In genomic region chr20:380763-381580, GRCh38 we compare ENCODE assay signal across 2 cellular contexts.
TF ChIP-seq lines count a peak whose summit lies in the region.

No MANE protein-coding gene starts in this region.

TF ChIP-seq in HEK293T, 16 proteins besides CTCF, POLR2A, EP300 and RAD21:
- TF ChIP-seq NFRKB (IDR thresholded peaks at IDR 0.05), result no peak
- peak; percentile 89 for TF ChIP-seq ZNF384 (IDR thresholded peaks at IDR 0.05)
- TF ChIP-seq FOXK2 (IDR thresholded peaks at IDR 0.05), result no peak
- TF ChIP-seq PKNOX1 (IDR thresholded peaks at IDR 0.05), result no peak
- TF ChIP-seq ARNT (IDR thresholded peaks at IDR 0.05), result no peak
- TF ChIP-seq L3MBTL2 (conservative IDR thresholded peaks at IDR 0.05), result no peak
- TF ChIP-seq ELF4 (IDR thresholded peaks at IDR 0.05), result peak; percentile 15; the same call in 1 of the 2 replicates
- TF ChIP-seq CTBP1 (IDR thresholded peaks at IDR 0.05; ENCODE audit: borderline replicate concordance), result peak; percentile 51
- TF ChIP-seq HDGF (IDR thresholded peaks at IDR 0.05; ENCODE audit: borderline replicate concordance), result no peak
- TF ChIP-seq SP1 (IDR thresholded peaks at IDR 0.05), result no peak

TF ChIP-seq in HepG2, 621 proteins besides CTCF, POLR2A, EP300 and RAD21 (continues in another document):
- TF ChIP-seq FOXP4 (CRISPR knock-in tag; IDR thresholded peaks at IDR 0.05) (peak; percentile 63; the same call in 1 of the 2 replicates), ZNF761 (CRISPR knock-in tag; conservative IDR thresholded peaks at IDR 0.05) (peak; percentile 82; the same call in 1 of the 2 replicates), ZFP91 (CRISPR knock-in tag; IDR thresholded peaks at IDR 0.05; ENCODE audit: borderline replicate concordance) (no peak), BRF2 (CRISPR knock-in tag; IDR thresholded peaks at IDR 0.05) (no peak), TEAD2 (CRISPR knock-in tag; IDR thresholded peaks at IDR 0.05) (peak; percentile 26; the same call in 1 of the 2 replicates), ZNF607 (CRISPR knock-in tag; IDR thresholded peaks at IDR 0.05; ENCODE audit: borderline replicate concordance) (peak; percentile 61; the same call in 1 of the 2 replicates), PLSCR1 (CRISPR knock-in tag; IDR thresholded peaks at IDR 0.05; ENCODE audit: borderline replicate concordance) (no peak), PTBP1 (IDR thresholded peaks at IDR 0.05; ENCODE audit: low read depth, low read length, poor library complexity, severe bottlenecking) (peak; percentile 90), JARID2 (CRISPR knock-in tag; IDR thresholded peaks at IDR 0.05; ENCODE audit: insufficient replicate concordance) (peak; percentile 55), ZNF780A (CRISPR knock-in tag; IDR thresholded peaks at IDR 0.05) (0 out of 2 replicates have a peak, but pooled peaks have one; percentile 67), ZNF552 (CRISPR knock-in tag; IDR thresholded peaks at IDR 0.05; ENCODE audit: borderline replicate concordance) (peak; percentile 83), PHF21A (CRISPR knock-in tag; IDR thresholded peaks at IDR 0.05) (peak; percentile 89), ZNF235 (CRISPR knock-in tag; IDR thresholded peaks at IDR 0.05; ENCODE audit: borderline replicate concordance) (0 out of 2 replicates have a peak, but pooled peaks have one; percentile 22), PCBP1 (IDR thresholded peaks at IDR 0.05; ENCODE audit: borderline replicate concordance, low read depth, low read length) (no peak), ZNF160 (CRISPR knock-in tag; IDR thresholded peaks at IDR 0.05) (no peak; the same call in 1 of the 2 replicates), FOXC1 (CRISPR knock-in tag; IDR thresholded peaks at IDR 0.05; ENCODE audit: borderline replicate concordance) (peak; percentile 86), ZNF710 (CRISPR knock-in tag; IDR thresholded peaks at IDR 0.05; ENCODE audit: borderline replicate concordance) (peak; percentile 75), ZNF660 (CRISPR knock-in tag; IDR thresholded peaks at IDR 0.05; ENCODE audit: borderline replicate concordance, low read depth) (no peak), ZNF256 (CRISPR knock-in tag; conservative IDR thresholded peaks at IDR 0.05) (peak; percentile 67; the same call in 1 of the 2 replicates), FOSL1 (CRISPR knock-in tag; IDR thresholded peaks at IDR 0.05; ENCODE audit: borderline replicate concordance) (0 out of 2 replicates have a peak, but pooled peaks have one; percentile 38), TAF1 (CRISPR knock-in tag; IDR thresholded peaks at IDR 0.05) (peak; percentile 91), ZNF781 (CRISPR knock-in tag; IDR thresholded peaks at IDR 0.05; ENCODE audit: borderline replicate concordance, not compliant biosample characterization) (peak; percentile 52), FOXK1 (CRISPR knock-in tag; IDR thresholded peaks at IDR 0.05; ENCODE audit: borderline replicate concordance, low read depth) (peak; percentile 54; the same call in 1 of the 2 replicates), TFE3 (CRISPR knock-in tag; IDR thresholded peaks at IDR 0.05) (no peak; the same call in none of the 2 replicates), GMEB2 (CRISPR knock-in tag; IDR thresholded peaks at IDR 0.05; ENCODE audit: low read depth) (no peak), ZNF224 (CRISPR knock-in tag; IDR thresholded peaks at IDR 0.05) (peak; percentile 93), AGO2 (optimal IDR thresholded peaks at IDR 0.05; ENCODE audit: low read depth, low read length) (peak; percentile 86), ELF4 (CRISPR knock-in tag; IDR thresholded peaks at IDR 0.05; ENCODE audit: borderline replicate concordance) (0 out of 2 replicates have a peak, but pooled peaks have one; percentile 36), ZFP90 (CRISPR knock-in tag; IDR thresholded peaks at IDR 0.05; ENCODE audit: borderline replicate concordance) (peak; percentile 89), MAZ (IDR thresholded peaks at IDR 0.05; ENCODE audit: borderline replicate concordance, low read depth, low read length) (peak; percentile 69; the same call in 1 of the 2 replicates), MAZ (CRISPR knock-in tag; IDR thresholded peaks at IDR 0.05; ENCODE audit: low read depth) (peak; percentile 98), YEATS4 (CRISPR knock-in tag; IDR thresholded peaks at IDR 0.05; ENCODE audit: borderline replicate concordance) (no peak; the same call in none of the 2 replicates), ARID4A (CRISPR knock-in tag; IDR thresholded peaks at IDR 0.05; ENCODE audit: borderline replicate concordance) (peak; percentile 87), ZNF280B (CRISPR knock-in tag; IDR thresholded peaks at IDR 0.05; ENCODE audit: borderline replicate concordance) (peak; percentile 58; the same call in 1 of the 2 replicates), ZNF597 (CRISPR knock-in tag; IDR thresholded peaks at IDR 0.05) (peak; percentile 89; the same call in 1 of the 2 replicates)
